In genomic region chr2:38218583-38218982, GRCh38 we compare ENCODE assay signal across 22 cellular contexts.
DNase-seq lines count a peak whose midpoint lies in the region; ATAC-seq and TF ChIP-seq lines count a peak whose summit lies in the region.
"Had no signal": no experiment of that assay in that cellular context is flagged by ENCODE, and none has a peak within 500 bp of the region (broad histone marks: within the 10 kb centered on the region; RNA-seq: fewer than 3 reads in every experiment).

No MANE protein-coding gene starts in this region.

- H3K27me3 ChIP-seq in left ventricle myocardium inferior (ENCODE audit: low read depth) (peaks cover 6% of the 10 kb centered on the region), upper lobe of left lung (no peaks in the 10 kb centered on the region)
- H3K27me3 ChIP-seq: ovary had no signal

- H3K4me3 Mint-ChIP-seq in activated T-cell treated with anti-CD3 and anti-CD28 coated beads, Interleukin-2, amount 50 U/mL, for 72 hours: no peak overlapping the region
- H3K4me3 Mint-ChIP-seq: activated CD8-positive, alpha-beta memory T cell treated with anti-CD3 and anti-CD28 coated beads, Interleukin-2, amount 10 ng/mL, durations not matched to agents 7 days and 5 days; immature natural killer cell; naive B cell; stimulated activated naive B cell treated with anti-CD40 and anti-IgM and Interleukin-4, amounts not matched to agents 10 μg/mL and 1 μg/mL and 100 μg/mL, for 72 hours had no signal

- H3K4me1 ChIP-seq in left ventricle myocardium inferior (peaks cover 6% of the 10 kb centered on the region), upper lobe of left lung (no peaks in the 10 kb centered on the region)
- H3K4me1 ChIP-seq: tibial artery had no signal

- no peak for TF ChIP-seq POLR2A in upper lobe of left lung (IDR thresholded peaks at IDR 0.05)

- H3K9me3 Mint-ChIP-seq in activated T-cell treated with anti-CD3 and anti-CD28 coated beads, Interleukin-2, amount 50 U/mL, for 72 hours: peaks cover 0 to 5% of the 10 kb centered on the region in 2 donors

- peaks cover 25% of the 10 kb centered on the region for H3K27me3 Mint-ChIP-seq in activated T-cell treated with anti-CD3 and anti-CD28 coated beads, Interleukin-2, amount 50 U/mL, for 72 hours (ENCODE audit: low read depth)

- intact Hi-C loops in left ventricle myocardium inferior (cut with micrococcal nuclease) (no loop called here), sciatic nerve (cut with DNase I) (no loop called here)

- H3K36me3 ChIP-seq in left ventricle myocardium inferior (no peaks in the 10 kb centered on the region), upper lobe of left lung (no peaks in the 10 kb centered on the region)
- H3K36me3 ChIP-seq: ovary, tibial artery had no signal

- H3K9me3 ChIP-seq in left ventricle myocardium inferior (replicated peaks) (no peaks in the 10 kb centered on the region), upper lobe of left lung (no peaks in the 10 kb centered on the region)
- H3K9me3 ChIP-seq: ovary, tibial artery had no signal

- peaks cover 10% of the 10 kb centered on the region for H3K4me1 Mint-ChIP-seq in activated T-cell treated with anti-CD3 and anti-CD28 coated beads, Interleukin-2, amount 50 U/mL, for 72 hours (ENCODE audit: low read depth)
- H3K4me1 Mint-ChIP-seq: naive B cell had no signal

- H3K27ac Mint-ChIP-seq in activated T-cell treated with anti-CD3 and anti-CD28 coated beads, Interleukin-2, amount 50 U/mL, for 72 hours: no peak overlapping the region
- H3K27ac Mint-ChIP-seq: activated CD8-positive, alpha-beta memory T cell treated with anti-CD3 and anti-CD28 coated beads, Interleukin-2, amount 10 ng/mL, durations not matched to agents 7 days and 5 days; immature natural killer cell; stimulated activated naive B cell treated with anti-CD40 and anti-IgM and Interleukin-4, amounts not matched to agents 10 μg/mL and 1 μg/mL and 100 μg/mL, for 72 hours had no signal

- H3K36me3 Mint-ChIP-seq in activated T-cell treated with anti-CD3 and anti-CD28 coated beads, Interleukin-2, amount 50 U/mL, for 72 hours (ENCODE audit: insufficient read depth in 2 of 2): no peaks in the 10 kb centered on the region
- H3K36me3 Mint-ChIP-seq: activated naive CD4-positive, alpha-beta T cell treated with anti-CD3 and anti-CD28 coated beads, Interleukin-2, amount 50 U/mL, for 72 hours; naive B cell; stimulated activated naive B cell treated with anti-CD40 and anti-IgM and Interleukin-4, amounts not matched to agents 10 μg/mL and 1 μg/mL and 100 μg/mL, for 72 hours had no signal

- ATAC-seq in SK-N-SH treated with all-trans-retinoic acid at 6 μM for 48 hours (peak; percentile 83), sciatic nerve (peak; percentile 51), upper lobe of left lung (ENCODE audit: low FRiP score in 2 of 2) (no peak)
- ATAC-seq in activated T-cell treated with anti-CD3 and anti-CD28 coated beads, Interleukin-2, amount 50 U/mL, for 72 hours (replicated peaks in 1 of 2): no peak
- ATAC-seq: activated CD8-positive, alpha-beta memory T cell treated with anti-CD3 and anti-CD28 coated beads, Interleukin-2, amount 10 ng/mL, durations not matched to agents 7 days and 5 days; activated naive CD4-positive, alpha-beta T cell treated with anti-CD3 and anti-CD28 coated beads, Interleukin-2, amount 50 U/mL, for 72 hours; K562; stimulated activated naive B cell treated with anti-CD40 and anti-IgM and Interleukin-4, amounts not matched to agents 10 μg/mL and 1 μg/mL and 100 μg/mL, for 72 hours had no signal

- 56 to 69% methylated on average over 3 to 4 of the region's 4 CpGs for WGBS in upper lobe of left lung, 2 donors

- no peak for TF ChIP-seq EP300 in upper lobe of left lung (IDR thresholded peaks at IDR 0.05)

- DNase-seq in NCI-H1694 (lab: John Stamatoyannopoulos, UW) (peak; percentile 97), left ventricle myocardium inferior (no peak), sciatic nerve (ENCODE audit: low spot score) (no peak), NCI-H1092 (lab: John Stamatoyannopoulos, UW) (no peak), cerebellum (ENCODE audit: low spot score) (no peak), upper lobe of left lung (no peak)
- no peak for DNase-seq in activated T-cell treated with anti-CD3 and anti-CD28 coated beads, Interleukin-2, amount 50 U/mL, for 72 hours
- DNase-seq: activated CD4-positive, alpha-beta T cell treated with anti-CD3 and anti-CD28 coated beads for 4 hours; activated CD8-positive, alpha-beta memory T cell treated with anti-CD3 and anti-CD28 coated beads, Interleukin-2, amount 10 ng/mL, durations not matched to agents 7 days and 5 days; DND-41; effector memory CD4-positive, alpha-beta T cell; immature natural killer cell; mammary epithelial cell; naive B cell; stimulated activated CD4-positive, alpha-beta T cell treated with anti-CD3 and anti-CD28 coated beads, Interleukin-2, amount 100 ng/mL, for 24 hours; stimulated activated naive B cell treated with anti-CD40 and anti-IgM and Interleukin-4, amounts not matched to agents 10 μg/mL and 1 μg/mL and 100 μg/mL, for 72 hours; tibial artery had no signal

- H3K4me3 ChIP-seq in left ventricle myocardium inferior (no peak overlapping the region), upper lobe of left lung (no peak overlapping the region)
- H3K4me3 ChIP-seq: K562, ovary, tibial artery had no signal

- TF ChIP-seq CTCF in left ventricle myocardium inferior (IDR thresholded peaks at IDR 0.05; ENCODE audit: borderline replicate concordance) (no peak), upper lobe of left lung (IDR thresholded peaks at IDR 0.05) (no peak)

- H3K27ac ChIP-seq in left ventricle myocardium inferior (replicated peaks) (peak overlapping the region; percentile 28), upper lobe of left lung (no peak overlapping the region)
- H3K27ac ChIP-seq: ovary, RWPE1, tibial artery had no signal

TF ChIP-seq in SK-N-SH treated with all-trans-retinoic acid at 6 μM for 48 hours, 23 proteins besides CTCF, POLR2A, EP300 and RAD21:
- TF ChIP-seq TCF4 (CRISPR knock-in tag; IDR thresholded peaks at IDR 0.05; ENCODE audit: borderline replicate concordance) (peak; percentile 94), OSR1 (CRISPR knock-in tag; IDR thresholded peaks at IDR 0.05) (no peak), ZNF8 (CRISPR knock-in tag; IDR thresholded peaks at IDR 0.05) (0 out of 2 replicates have a peak, but pooled peaks have one; percentile 4), TSHZ2 (CRISPR knock-in tag; IDR thresholded peaks at IDR 0.05) (peak; percentile 71; the same call in 1 of the 2 replicates), ISL1 (CRISPR knock-in tag; IDR thresholded peaks at IDR 0.05) (0 out of 2 replicates have a peak, but pooled peaks have one; percentile 25)

Comparison
In these comparisons a context has a peak if more than half of its experiments do, and no peak if none do; other contexts are left out.
1. ATAC-seq: peak in SK-N-SH treated with all-trans-retinoic acid at 6 μM for 48 hours (single experiment) and sciatic nerve (single experiment); none in activated T-cell treated with anti-CD3 and anti-CD28 coated beads, Interleukin-2, amount 50 U/mL, for 72 hours (0 of 2) and upper lobe of left lung (0 of 2).